ENCODE assay signal across 1 cellular context in genomic region chr18:23230688-23231087, GRCh38.
TF ChIP-seq lines count a peak whose summit lies in the region.

No MANE protein-coding gene starts in this region.

TF ChIP-seq in WTC11, 78 proteins besides CTCF, POLR2A, EP300 and RAD21 (continued from another document):
- TF ChIP-seq ATF3 (CRISPR knock-in tag; conservative IDR thresholded peaks at IDR 0.05) (no peak), ATF1 (CRISPR knock-in tag; IDR thresholded peaks at IDR 0.05) (no peak)
